ENCODE assay signal across 1 cellular context in genomic region chr13:41418751-41419150, GRCh38.
TF ChIP-seq lines count a peak whose summit lies in the region.

No MANE protein-coding gene starts in this region.

TF ChIP-seq in IMR-90, 13 proteins besides CTCF, POLR2A, EP300 and RAD21 (continued from another document):
- TF ChIP-seq, protein P1, sequence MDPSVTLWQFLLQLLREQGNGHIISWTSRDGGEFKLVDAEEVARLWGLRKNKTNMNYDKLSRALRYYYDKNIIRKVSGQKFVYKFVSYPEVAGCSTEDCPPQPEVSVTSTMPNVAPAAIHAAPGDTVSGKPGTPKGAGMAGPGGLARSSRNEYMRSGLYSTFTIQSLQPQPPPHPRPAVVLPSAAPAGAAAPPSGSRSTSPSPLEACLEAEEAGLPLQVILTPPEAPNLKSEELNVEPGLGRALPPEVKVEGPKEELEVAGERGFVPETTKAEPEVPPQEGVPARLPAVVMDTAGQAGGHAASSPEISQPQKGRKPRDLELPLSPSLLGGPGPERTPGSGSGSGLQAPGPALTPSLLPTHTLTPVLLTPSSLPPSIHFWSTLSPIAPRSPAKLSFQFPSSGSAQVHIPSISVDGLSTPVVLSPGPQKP (IDR thresholded peaks at IDR 0.05; ENCODE audit: borderline replicate concordance, low read depth, low read length), result no peak
- TF ChIP-seq SMC3 (IDR thresholded peaks at IDR 0.05; ENCODE audit: low read depth, low read length), result no peak
- TF ChIP-seq MAFK (IDR thresholded peaks at IDR 0.05; ENCODE audit: low read depth, low read length), result no peak
- TF ChIP-seq BHLHE40 (IDR thresholded peaks at IDR 0.05; ENCODE audit: low read depth, low read length), result no peak
